ENCODE assay signal across 8 cellular contexts in the genomic region with DNA sequence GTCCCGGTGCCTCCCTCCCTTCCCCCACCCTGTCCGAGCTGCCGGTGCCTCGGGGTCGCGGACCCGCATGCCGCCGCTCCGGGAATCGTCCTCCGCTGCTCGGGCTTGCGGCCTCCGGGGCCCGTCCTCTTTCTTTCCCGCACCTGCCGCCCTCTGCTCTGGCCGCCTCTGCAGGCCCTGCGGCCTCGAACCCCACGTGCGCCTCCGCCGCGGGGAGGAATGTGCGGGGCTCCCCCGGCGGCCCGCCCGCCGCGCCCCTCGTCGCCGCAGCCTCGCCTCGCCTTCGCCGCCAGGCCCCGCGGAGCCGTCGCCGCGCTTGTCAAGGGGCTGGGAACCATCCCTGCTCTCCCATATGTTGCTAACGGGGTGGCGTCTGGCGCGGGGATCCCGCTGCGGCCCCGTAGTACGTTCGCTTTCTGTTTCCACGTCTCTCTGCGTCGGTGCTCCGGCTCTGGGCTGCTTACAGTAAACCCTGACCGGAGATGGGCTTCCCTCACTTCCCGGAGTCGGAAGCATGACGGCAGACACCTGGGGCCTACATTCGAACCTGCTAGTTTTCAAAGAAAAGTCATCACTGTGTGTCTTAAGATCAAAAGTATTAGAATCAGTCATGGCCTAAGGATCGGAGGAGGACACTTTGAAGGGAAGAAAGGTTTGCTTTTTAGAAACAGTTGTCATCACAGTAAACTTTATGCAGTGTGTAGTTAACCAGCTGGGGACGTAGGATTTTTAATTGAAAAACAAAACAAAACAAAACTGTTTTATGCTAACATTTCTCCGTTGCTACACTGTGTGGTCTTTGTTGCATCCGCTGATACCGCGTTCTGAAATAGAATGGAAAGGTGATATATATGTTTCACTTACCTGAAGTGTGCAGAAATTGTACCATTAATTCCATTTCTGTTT.
DNase-seq lines count a peak whose midpoint lies in the region; ATAC-seq, FAIRE-seq and TF ChIP-seq lines count a peak whose summit lies in the region.

No MANE protein-coding gene starts in this region.

- peak; percentile 88 for FAIRE-seq in GM18507 (lab: Jason Lieb, UNC)

- WGBS in lung, 2 donors, result 0 to 1% methylated on average over 66 to 70 of the region's 70 CpGs

- POLR2A ChIA-PET in activated CD4-positive, alpha-beta memory T cell treated with anti-CD3 and anti-CD28 coated beads for 36 hours (lab: Charles Lee), result interaction anchor here (0.6 to 1.6 kb wide), 16 partner anchors 8 to 857 kb away, joined by 3 to 15 read pairs (median 4); a partner anchor contains a TSS

- peak overlapping the region; percentile 76 for H3K27ac ChIP-seq in 22Rv1
- peak overlapping the region; percentile 95 for H3K27ac ChIP-seq in duodenal mucosa (ENCODE audit: low read depth, low read length)
- H3K27ac ChIP-seq in lung (ENCODE audit: low read depth in 1 of 2, low read length in 1 of 2), result peak overlapping the region; percentile 96 to 97

- H3K4me1 ChIP-seq in duodenal mucosa (ENCODE audit: control insufficient read depth in 1 of 2, insufficient read depth in 2 of 2, low read length in 2 of 2), result peaks cover 20 to 23% of the 10 kb centered on the region in 2 donors
- H3K4me1 ChIP-seq in lung (ENCODE audit: control insufficient read depth in 2 of 2, insufficient read depth in 2 of 2, low read length in 2 of 2), result peaks cover 5 to 11% of the 10 kb centered on the region in 2 donors

- peaks cover 35% of the 10 kb centered on the region for H3K36me3 Mint-ChIP-seq in activated CD4-positive, alpha-beta memory T cell treated with anti-CD3 and anti-CD28 coated beads for 36 hours

- peaks cover 58% of the 10 kb centered on the region for H3K4me1 Mint-ChIP-seq in activated CD4-positive, alpha-beta memory T cell treated with anti-CD3 and anti-CD28 coated beads for 36 hours (ENCODE audit: low read depth)

- H3K4me3 ChIP-seq in duodenal mucosa (ENCODE audit: low read depth in 1 of 2, low read length in 2 of 2) (peak overlapping the region; percentile 91 to 98), lung (peak overlapping the region; percentile 64)

- intact Hi-C loops in activated CD4-positive, alpha-beta memory T cell treated with anti-CD3 and anti-CD28 coated beads for 36 hours (cut with micrococcal nuclease), result loop anchor here (1.0 to 5.0 kb wide), 14 partner anchors 8 to 1199 kb away; a partner anchor contains a TSS

- H3K4me3 Mint-ChIP-seq in activated CD4-positive, alpha-beta memory T cell treated with anti-CD3 and anti-CD28 coated beads for 36 hours, result peak overlapping the region; percentile 97

- no peaks in the 10 kb centered on the region for H3K9me3 ChIP-seq in duodenal mucosa (ENCODE audit: control insufficient read depth in 1 of 2, low read length in 2 of 2)
- no peaks in the 10 kb centered on the region for H3K9me3 ChIP-seq in lung (ENCODE audit: control insufficient read depth in 2 of 2, insufficient read depth in 1 of 2, low read length in 1 of 2)

- TF ChIP-seq CTCF in 22Rv1 (IDR thresholded peaks at IDR 0.05), result no peak
- no peak for TF ChIP-seq CTCF in lung (IDR thresholded peaks at IDR 0.05; ENCODE audit: control extremely low read depth, extremely low read depth)

- H3K36me3 ChIP-seq in duodenal mucosa (ENCODE audit: control insufficient read depth in 1 of 2, insufficient read depth in 2 of 2, low read length in 2 of 2) (peaks cover 0 to 3% of the 10 kb centered on the region in 2 donors), lung (ENCODE audit: control insufficient read depth in 2 of 2, insufficient read depth in 2 of 2, low read length in 2 of 2) (peaks cover 0 to 1% of the 10 kb centered on the region in 2 donors)

- peak overlapping the region; percentile 98 to 99 for H3K9ac ChIP-seq in duodenal mucosa (ENCODE audit: low read depth in 1 of 2, low read length in 2 of 2)

- H3K27me3 ChIP-seq in duodenal mucosa (ENCODE audit: control insufficient read depth in 1 of 2, insufficient read depth in 2 of 2, low read length in 2 of 2), result no peaks in the 10 kb centered on the region
- no peaks in the 10 kb centered on the region for H3K27me3 ChIP-seq in lung (ENCODE audit: control insufficient read depth, insufficient read depth)

- H3K9me3 Mint-ChIP-seq in activated CD4-positive, alpha-beta memory T cell treated with anti-CD3 and anti-CD28 coated beads for 36 hours, result no peaks in the 10 kb centered on the region

- peak overlapping the region; percentile 100 for H3K27ac Mint-ChIP-seq in activated CD4-positive, alpha-beta memory T cell treated with anti-CD3 and anti-CD28 coated beads for 36 hours

- DNase-seq in GM18507 (ENCODE audit: extremely low spot score, insufficient read length, low read depth), result no peak
- DNase-seq in NCI-H2171 treated with DMSO at 0.1 percent for 48 hours (lab: John Stamatoyannopoulos, UW), result peak; percentile 80
- DNase-seq in activated CD4-positive, alpha-beta memory T cell treated with anti-CD3 and anti-CD28 coated beads for 36 hours, result peak; percentile 95
- peak; percentile 67 for DNase-seq in lung (ENCODE audit: low spot score)
- peak; percentile 51 for DNase-seq in stimulated activated CD8-positive, alpha-beta memory T cell treated with anti-CD3 and anti-CD28 coated beads, Interleukin-12 subunit alpha, Interleukin-12 subunit beta, amount 100 ng/mL, for 1 hour (ENCODE audit: low read depth)

- peak; percentile 42 for ATAC-seq in HG02973 (IDR thresholded peaks at IDR 0.05; ENCODE audit: unreplicated experiment)
- ATAC-seq in lung (ENCODE audit: insufficient read depth, low FRiP score), result peak; percentile 58

- H3K27me3 Mint-ChIP-seq in activated CD4-positive, alpha-beta memory T cell treated with anti-CD3 and anti-CD28 coated beads for 36 hours, result peaks cover 2% of the 10 kb centered on the region

- CTCF ChIA-PET in activated CD4-positive, alpha-beta memory T cell treated with anti-CD3 and anti-CD28 coated beads for 36 hours (lab: Charles Lee), result interaction anchor here (0.8 to 1.0 kb wide), 4 partner anchors 95 to 425 kb away, joined by 3 to 4 read pairs (median 3); a partner anchor contains a TSS
